ENCODE assay signal across 8 cellular contexts in the genomic region with DNA sequence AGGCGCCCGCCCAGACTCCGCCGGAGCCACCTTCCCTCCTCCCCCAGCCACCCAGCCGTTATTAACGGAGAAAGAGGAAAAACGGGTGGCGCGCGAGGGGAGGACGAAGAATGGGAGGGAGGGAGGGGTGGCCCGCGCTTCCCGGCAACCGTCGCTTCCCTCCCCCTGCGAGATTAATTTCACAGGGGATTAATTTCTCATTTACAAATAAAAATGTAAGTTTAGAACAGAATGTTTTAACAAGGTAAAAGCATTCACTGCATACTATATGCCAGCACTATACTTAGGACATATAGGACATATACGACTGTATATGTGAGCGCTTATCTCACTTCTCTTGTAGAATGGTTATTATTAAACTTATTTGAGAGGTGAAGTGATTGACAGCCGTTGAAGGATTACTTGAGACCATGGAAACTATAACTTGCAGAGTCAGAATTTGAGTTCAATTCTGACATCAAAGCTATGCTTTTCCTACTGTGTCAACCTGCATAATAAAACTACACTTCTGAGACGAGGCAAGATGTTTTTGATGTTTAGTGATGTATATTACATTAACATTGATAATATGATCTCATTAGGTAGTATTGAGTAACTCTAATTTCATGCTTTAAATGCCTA.
A peak's percentile ranks its signal among the peaks of the same experiment; 100 is the strongest.
DNase-seq lines count a peak whose midpoint lies in the region; ATAC-seq and TF ChIP-seq lines count a peak whose summit lies in the region.
"Not testable (repeated sequence)": the region's sequence is repeated elsewhere in the genome, so short reads cannot be mapped to it uniquely, and the experiment has no call there.

No MANE protein-coding gene starts in this region.

- peaks cover 18% of the 10 kb centered on the region for H3K79me2 ChIP-seq in hepatocyte

- H3K27ac ChIP-seq in hepatocyte (peak overlapping the region; percentile 98), substantia nigra (ENCODE audit: low read depth, low read length, poor library complexity, severe bottlenecking) (peak overlapping the region; percentile 73)

- H3K27ac Mint-ChIP-seq in CD14-positive monocyte; activated B cell treated with CpG ODN at 0.5 μM for 24 hours; natural killer cell treated with Interleukin-12 subunit alpha and Interleukin-12 subunit beta and Interleukin-15 and Interleukin-18, amount 100 ng/mL, for 72 hours: not testable (repeated sequence)

- H3K36me3 Mint-ChIP-seq in CD14-positive monocyte; activated B cell treated with CpG ODN at 0.5 μM for 24 hours (ENCODE audit: low read depth); natural killer cell treated with Interleukin-12 subunit alpha and Interleukin-12 subunit beta and Interleukin-15 and Interleukin-18, amount 100 ng/mL, for 72 hours: not testable (repeated sequence)

- peak overlapping the region; percentile 92 for H3K4me2 ChIP-seq in hepatocyte

- H3K27me3 Mint-ChIP-seq in CD14-positive monocyte (ENCODE audit: low read depth in 3 of 3), result not testable (repeated sequence)
- peaks cover 11% of the 10 kb centered on the region for H3K27me3 Mint-ChIP-seq in activated B cell treated with CpG ODN at 0.5 μM for 24 hours
- H3K27me3 Mint-ChIP-seq in natural killer cell treated with Interleukin-12 subunit alpha and Interleukin-12 subunit beta and Interleukin-15 and Interleukin-18, amount 100 ng/mL, for 72 hours, result peaks cover 9 to 12% of the 10 kb centered on the region in 2 donors

- peak overlapping the region; percentile 88 for H2AFZ ChIP-seq in hepatocyte

- peaks cover 26% of the 10 kb centered on the region for H3K4me1 Mint-ChIP-seq in CD14-positive monocyte
- H3K4me1 Mint-ChIP-seq in activated B cell treated with CpG ODN at 0.5 μM for 24 hours; natural killer cell treated with Interleukin-12 subunit alpha and Interleukin-12 subunit beta and Interleukin-15 and Interleukin-18, amount 100 ng/mL, for 72 hours (ENCODE audit: low read depth in 2 of 2): not testable (repeated sequence)

- H3K4me3 Mint-ChIP-seq in CD14-positive monocyte, result peak overlapping the region; percentile 77 to 84
- H3K4me3 Mint-ChIP-seq in activated B cell treated with CpG ODN at 0.5 μM for 24 hours, result peak overlapping the region; percentile 76
- H3K4me3 Mint-ChIP-seq in natural killer cell treated with Interleukin-12 subunit alpha and Interleukin-12 subunit beta and Interleukin-15 and Interleukin-18, amount 100 ng/mL, for 72 hours, result peak overlapping the region; percentile 65

- not testable (repeated sequence) for H3K27me3 ChIP-seq in hepatocyte

- not testable (repeated sequence) for H3K4me1 ChIP-seq in hepatocyte (ENCODE audit: insufficient read depth)

- ATAC-seq in activated B cell treated with CpG ODN at 0.5 μM for 24 hours (ENCODE audit: low read depth); natural killer cell treated with Interleukin-12 subunit alpha and Interleukin-12 subunit beta and Interleukin-15 and Interleukin-18, amount 100 ng/mL, for 72 hours: not testable (repeated sequence)

- not testable (repeated sequence) for H3K36me3 ChIP-seq in hepatocyte (replicated peaks; ENCODE audit: insufficient read depth, low read depth)

- H3K9me3 Mint-ChIP-seq in CD14-positive monocyte; activated B cell treated with CpG ODN at 0.5 μM for 24 hours; natural killer cell treated with Interleukin-12 subunit alpha and Interleukin-12 subunit beta and Interleukin-15 and Interleukin-18, amount 100 ng/mL, for 72 hours: not testable (repeated sequence)

- not testable (repeated sequence) for TF ChIP-seq CTCF in CD14-positive monocyte (IDR thresholded peaks at IDR 0.05); activated B cell treated with CpG ODN at 0.5 μM for 24 hours (IDR thresholded peaks at IDR 0.05); hepatocyte (IDR thresholded peaks at IDR 0.05; ENCODE audit: poor library complexity)

- not testable (repeated sequence) for H3K9me3 ChIP-seq in hepatocyte (ENCODE audit: low read depth)

- H4K20me1 ChIP-seq in hepatocyte (ENCODE audit: insufficient read depth, poor library complexity, severe bottlenecking), result not testable (repeated sequence)

- DNase-seq in CD14-positive monocyte (ENCODE audit: low spot score); HEK293T (ENCODE audit: extremely low spot score); activated B cell treated with CpG ODN at 0.5 μM for 24 hours; hepatocyte (ENCODE audit: low spot score); natural killer cell treated with Interleukin-12 subunit alpha and Interleukin-12 subunit beta and Interleukin-15 and Interleukin-18, amount 100 ng/mL, for 72 hours (ENCODE audit: low spot score): not testable (repeated sequence)
- DNase-seq in NCI-H510A treated with DMSO at 0.1 percent for 48 hours (lab: John Stamatoyannopoulos, UW), result peak; percentile 27
- DNase-seq in cerebellar cortex (ENCODE audit: low spot score), result peak; percentile 4
- DNase-seq in substantia nigra (lab: John Stamatoyannopoulos, UW), result peak in 5 of 49 donors; percentile 30 to 71 (median 55)

- CTCF ChIA-PET in HEK293T (lab: Yijun Ruan, JAX); activated B cell treated with CpG ODN at 0.5 μM for 24 hours (lab: Charles Lee): not testable (repeated sequence)

- POLR2A ChIA-PET in HEK293T (lab: Yijun Ruan, JAX); activated B cell treated with CpG ODN at 0.5 μM for 24 hours (lab: Charles Lee): not testable (repeated sequence)

- not testable (repeated sequence) for H3K9me2 ChIP-seq in hepatocyte (replicated peaks; ENCODE audit: insufficient read depth)

- peak overlapping the region; percentile 98 for H3K4me3 ChIP-seq in hepatocyte

- WGBS in hepatocyte (ENCODE audit: low lambda C conversion rate, missing lambda C conversion rate), result 7% methylated on average over 15 of the region's 21 CpGs

- intact Hi-C loops in CD14-positive monocyte (cut with micrococcal nuclease); activated B cell treated with CpG ODN at 0.5 μM for 24 hours (cut with micrococcal nuclease): not testable (repeated sequence)

TF ChIP-seq in HEK293T, 16 proteins besides CTCF, POLR2A, EP300 and RAD21:
- TF ChIP-seq PKNOX1 (IDR thresholded peaks at IDR 0.05), result peak; percentile 68
TF ChIP-seq in HEK293T: peak in this region for 1; not testable (repeated sequence) for 15.
